1 cellular context compared by ENCODE assay signal in the genomic region with DNA sequence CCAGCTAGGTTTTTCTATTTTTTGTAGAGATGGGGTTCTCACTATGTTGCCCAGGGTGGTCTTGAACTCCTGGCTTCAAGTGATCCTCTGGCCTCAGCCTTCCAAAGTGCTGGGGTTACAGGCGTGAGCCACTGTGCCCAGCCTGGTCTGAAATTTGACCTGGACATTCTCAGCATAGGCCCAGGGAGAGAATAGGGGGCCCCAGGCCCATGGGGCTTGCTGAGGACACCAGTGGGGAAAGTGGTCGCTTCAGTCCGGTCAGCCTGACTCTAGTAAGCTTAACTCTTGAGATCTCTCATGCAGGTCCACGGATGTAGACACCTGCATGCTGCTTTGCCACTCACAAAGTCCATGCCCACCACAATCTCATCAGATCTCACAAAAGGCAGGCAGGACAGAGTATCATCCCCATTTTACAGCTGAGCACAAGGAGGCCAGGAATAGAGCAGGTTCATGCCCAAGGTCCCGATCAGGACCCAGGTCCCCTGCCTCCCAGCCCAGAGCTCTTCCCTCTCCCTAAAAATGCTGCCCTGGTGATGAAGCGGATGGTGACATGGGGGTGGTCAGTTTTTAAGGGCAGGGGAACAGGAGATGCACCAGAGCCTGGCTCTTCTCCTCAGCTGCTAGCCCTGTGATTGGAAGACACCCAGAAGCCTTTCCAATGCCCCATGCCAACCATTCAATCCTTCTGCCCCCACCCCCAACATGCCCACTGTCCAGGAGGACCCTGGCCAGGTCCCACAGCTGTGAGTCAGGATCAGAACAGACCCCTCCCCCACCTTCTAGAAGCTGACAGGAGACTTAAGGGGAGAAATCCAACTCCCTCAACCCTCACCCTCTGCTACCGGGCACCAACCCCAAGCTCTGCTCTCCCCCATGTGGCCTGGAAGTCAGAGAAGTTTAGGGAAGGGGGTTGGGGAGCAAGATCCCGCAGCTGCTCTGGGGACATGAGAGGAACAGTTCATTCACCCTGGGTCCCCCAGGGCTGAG.
TF ChIP-seq lines count a peak whose summit lies in the region.

No MANE protein-coding gene starts in this region.

TF ChIP-seq in endothelial cell of umbilical vein, 7 proteins besides CTCF, POLR2A, EP300 and RAD21:
- TF ChIP-seq JUN (IDR thresholded peaks at IDR 0.05; ENCODE audit: borderline replicate concordance, insufficient read depth, insufficient read length, low read depth) (no peak), GATA2 (IDR thresholded peaks at IDR 0.05; ENCODE audit: insufficient read depth, insufficient read length, low read depth, low read length) (no peak)
